Comparison of ENCODE assay signal across 16 cellular contexts in genomic region chr6:12995419-12995818, GRCh38.
DNase-seq lines count a peak whose midpoint lies in the region; FAIRE-seq lines count a peak whose summit lies in the region.
"Had no signal": no experiment of that assay in that cellular context is flagged by ENCODE, and none has a peak within 500 bp of the region (broad histone marks: within the 10 kb centered on the region; RNA-seq: fewer than 3 reads in every experiment).

No MANE protein-coding gene starts in this region.

- no peak overlapping the region for H3K27ac ChIP-seq in small intestine (ENCODE audit: low read depth in 1 of 2, low read length in 1 of 2)

- H3K4me1 ChIP-seq in small intestine (ENCODE audit: control insufficient read depth in 2 of 2, insufficient read depth in 1 of 2, low read depth in 1 of 2, low read length in 1 of 2) = no peaks in the 10 kb centered on the region
- H3K4me1 ChIP-seq: BE2C, Caco-2 had no signal

- H3K9me3 ChIP-seq in small intestine (ENCODE audit: control insufficient read depth, low read depth) = no peaks in the 10 kb centered on the region
- H3K9me3 ChIP-seq: BE2C, Caco-2 had no signal

- WGBS in small intestine, 3 donors = 91 to 94% (median 93%) methylated on average over 4 of the region's 4 CpGs

- DNase-seq in frontal cortex (ENCODE audit: low spot score in 2 of 2) = no peak
- no peak for DNase-seq in small intestine
- no peak for DNase-seq in NCI-H2081 treated with DMSO at 0.1 percent for 48 hours (lab: John Stamatoyannopoulos, UW)
- no peak for DNase-seq in LoVo (ENCODE audit: low spot score)
- DNase-seq in retina = no peak
- DNase-seq: ACHN; BE2C; C1 segment of cervical spinal cord; Caco-2; CD4-positive, alpha-beta T cell; GF-D8; H9 had no signal

- H3K27me3 ChIP-seq in small intestine (ENCODE audit: control insufficient read depth in 2 of 2, insufficient read depth in 2 of 2, low read length in 2 of 2) = no peaks in the 10 kb centered on the region
- H3K27me3 ChIP-seq: BE2C had no signal

- peak; percentile 84 for FAIRE-seq in G401.6 (lab: Jason Lieb, UNC)
- peak; percentile 74 for FAIRE-seq in TTC549 (lab: Jason Lieb, UNC)
- FAIRE-seq in frontal cortex (lab: Jason Lieb, UNC) = peak; percentile 78
- peak; percentile 94 for FAIRE-seq in small intestine (lab: Jason Lieb, UNC)
- FAIRE-seq: D721Med, H1 had no signal

- H3K4me3 ChIP-seq in small intestine (ENCODE audit: low read depth in 1 of 2, low read length in 2 of 2) = no peak overlapping the region

- no peaks in the 10 kb centered on the region for H3K36me3 ChIP-seq in small intestine (ENCODE audit: control insufficient read depth in 2 of 2, insufficient read depth in 2 of 2, low read length in 2 of 2)
- H3K36me3 ChIP-seq: BE2C had no signal
